In genomic region chr13:97430296-97430695, GRCh38 we compare ENCODE assay signal across 16 cellular contexts. TPM values are rescaled to one million over a fixed set of nuclear protein-coding genes. Genes with fewer than 3 reads are reported as not detected.
DNase-seq lines count a peak whose midpoint lies in the region; ATAC-seq and TF ChIP-seq lines count a peak whose summit lies in the region.
"Had no signal": no experiment of that assay in that cellular context is flagged by ENCODE, and none has a peak within 500 bp of the region (broad histone marks: within the 10 kb centered on the region; RNA-seq: fewer than 3 reads in every experiment).

No MANE protein-coding gene starts in this region.

- DNase-seq in DND-41 (no peak), NCI-H69 (lab: John Stamatoyannopoulos, UW) (peak; percentile 56), psoas muscle (no peak), NCI-H146 (lab: John Stamatoyannopoulos, UW) (no peak), PC-3 (no peak)
- DNase-seq: activated CD8-positive, alpha-beta T cell treated with anti-CD3 and anti-CD28 coated beads for 36 hours; foreskin melanocyte; Kasumi-1; naive B cell; NCI-H1694; stimulated activated naive CD4-positive, alpha-beta T cell had no signal

- H3F3A ChIP-seq in PC-3 (ENCODE audit: low read length, unreplicated experiment), result no peaks in the 10 kb centered on the region

- no peak for ATAC-seq in DND-41 (ENCODE audit: insufficient read depth, low read depth)
- ATAC-seq in psoas muscle, result no peak
- ATAC-seq in GM21529 (IDR thresholded peaks at IDR 0.05; ENCODE audit: unreplicated experiment), result no peak
- no peak for ATAC-seq in GM21786 (IDR thresholded peaks at IDR 0.05; ENCODE audit: unreplicated experiment)
- ATAC-seq in PC-3, result no peak
- ATAC-seq: activated CD8-positive, alpha-beta T cell treated with anti-CD3 and anti-CD28 coated beads for 36 hours had no signal

- H3K36me3 ChIP-seq in DND-41 (ENCODE audit: insufficient read depth, low read length) (no peaks in the 10 kb centered on the region), psoas muscle (ENCODE audit: insufficient read depth in 1 of 2, low read depth in 1 of 2) (no peaks in the 10 kb centered on the region), PC-3 (ENCODE audit: low read depth, low read length) (no peaks in the 10 kb centered on the region)

- H3K79me2 ChIP-seq in DND-41 (ENCODE audit: insufficient read depth, low read length), result peaks cover 22% of the 10 kb centered on the region
- H3K79me2 ChIP-seq in PC-3 (ENCODE audit: low read length), result peaks cover 10% of the 10 kb centered on the region

- no peaks in the 10 kb centered on the region for H3K9me3 ChIP-seq in DND-41 (ENCODE audit: insufficient read depth, low read length, severe bottlenecking)
- H3K9me3 ChIP-seq in psoas muscle, result no peaks in the 10 kb centered on the region
- H3K9me3 ChIP-seq in PC-3 (ENCODE audit: low read length), result no peaks in the 10 kb centered on the region

- H4K20me1 ChIP-seq in DND-41 (ENCODE audit: insufficient read depth, low read length), result no peaks in the 10 kb centered on the region
- no peaks in the 10 kb centered on the region for H4K20me1 ChIP-seq in PC-3 (ENCODE audit: low read length)

- H3K4me2 ChIP-seq in DND-41 (ENCODE audit: insufficient read depth, low read length), result peak overlapping the region; percentile 40
- H3K4me2 ChIP-seq in PC-3 (ENCODE audit: low read length), result no peak overlapping the region

- WGBS in psoas muscle, 3 donors, result 32 to 40% (median 36%) methylated on average over 4 of the region's 4 CpGs

- H3K4me1 ChIP-seq in DND-41 (ENCODE audit: insufficient read depth, low read length) (peaks cover 35% of the 10 kb centered on the region), psoas muscle (peaks cover 26% of the 10 kb centered on the region), PC-3 (ENCODE audit: insufficient read depth, low read length) (no peaks in the 10 kb centered on the region)

- no peak overlapping the region for H3K27ac ChIP-seq in DND-41 (ENCODE audit: low read length)
- peak overlapping the region; percentile 97 for H3K27ac ChIP-seq in psoas muscle
- no peak overlapping the region for H3K27ac ChIP-seq in PC-3 (ENCODE audit: low read length)

- POLR2A ChIA-PET in PC-3 (lab: Charles Lee; ENCODE audit: unreplicated experiment), result no interaction called here

- H3K36me3 Mint-ChIP-seq in dendritic cell treated with granulocyte-macrophage colony-stimulating factor and Interleukin-4, amounts not matched to agents 40 ng/mL and 50 ng/mL, for 4 days (ENCODE audit: low read depth), result peaks cover 21% of the 10 kb centered on the region
- H3K36me3 Mint-ChIP-seq: naive B cell had no signal

- TF ChIP-seq CTCF in DND-41 (IDR thresholded peaks at IDR 0.05; ENCODE audit: borderline replicate concordance, extremely low read depth, low read length, poor library complexity, severe bottlenecking), result no peak
- TF ChIP-seq CTCF in psoas muscle (IDR thresholded peaks at IDR 0.05), result no peak
- no peak for TF ChIP-seq CTCF in PC-3 (conservative IDR thresholded peaks at IDR 0.05; ENCODE audit: low read depth, low read length)

- H3K9ac ChIP-seq in DND-41 (ENCODE audit: low read depth, low read length) (no peak overlapping the region; the same call in 1 of the 2 replicates), PC-3 (ENCODE audit: low read length) (no peak overlapping the region)

- H3K27me3 ChIP-seq in DND-41 (ENCODE audit: insufficient read depth, low read length, poor library complexity) (no peaks in the 10 kb centered on the region), psoas muscle (ENCODE audit: insufficient read depth in 3 of 3, low read length in 2 of 3) (no peaks in the 10 kb centered on the region), PC-3 (ENCODE audit: low read length) (no peaks in the 10 kb centered on the region)

- no peaks in the 10 kb centered on the region for H3K9me3 Mint-ChIP-seq in dendritic cell treated with granulocyte-macrophage colony-stimulating factor and Interleukin-4, amounts not matched to agents 40 ng/mL and 50 ng/mL, for 4 days
- H3K9me3 Mint-ChIP-seq: activated CD8-positive, alpha-beta T cell treated with anti-CD3 and anti-CD28 coated beads for 36 hours had no signal

- peak overlapping the region; percentile 22 for H3K27ac Mint-ChIP-seq in dendritic cell treated with granulocyte-macrophage colony-stimulating factor and Interleukin-4, amounts not matched to agents 40 ng/mL and 50 ng/mL, for 4 days
- H3K27ac Mint-ChIP-seq: activated CD8-positive, alpha-beta T cell treated with anti-CD3 and anti-CD28 coated beads for 36 hours; naive B cell; progenitor cell of endocrine pancreas had no signal

- H3K9me2 ChIP-seq in PC-3 (replicated peaks; ENCODE audit: low read length), result no peaks in the 10 kb centered on the region

- BruUV-seq in PC-3 (replicated peaks; lab: Mats Ljungman, UMichigan), result no TSS peak

- H2AFZ ChIP-seq in DND-41 (ENCODE audit: low read depth, low read length) (no peak overlapping the region), PC-3 (ENCODE audit: low read length) (no peak overlapping the region)

- H3K4me1 Mint-ChIP-seq in dendritic cell treated with granulocyte-macrophage colony-stimulating factor and Interleukin-4, amounts not matched to agents 40 ng/mL and 50 ng/mL, for 4 days (ENCODE audit: low read depth), result peaks cover 35% of the 10 kb centered on the region

- no peak overlapping the region for H3K4me3 ChIP-seq in DND-41 (ENCODE audit: low read depth in 1 of 2, low read length in 2 of 2)
- peak overlapping the region; percentile 55 for H3K4me3 ChIP-seq in psoas muscle
- H3K4me3 ChIP-seq in PC-3 (ENCODE audit: low read length), result no peak overlapping the region

- intact Hi-C loops in dendritic cell treated with granulocyte-macrophage colony-stimulating factor and Interleukin-4, amounts not matched to agents 40 ng/mL and 50 ng/mL, for 4 days (cut with micrococcal nuclease), result loop anchor here (5.0 to 10.0 kb wide), 2 partner anchors 63 to 375 kb away; no protein-coding TSS in a partner anchor
- intact Hi-C loops in psoas muscle (cut with DNase I), result loop anchor here in 1 of 2 donors (10.0 kb wide), 2 partner anchors 195 to 205 kb away; partner anchors contain the start of gene MBNL2
- intact Hi-C loops in PC-3 (cut with micrococcal nuclease), result loop anchor here (5.0 to 10.0 kb wide), 3 partner anchors 208 to 1655 kb away; partner anchors contain the start of genes MBNL2 and UGGT2

- H3K27me3 Mint-ChIP-seq in dendritic cell treated with granulocyte-macrophage colony-stimulating factor and Interleukin-4, amounts not matched to agents 40 ng/mL and 50 ng/mL, for 4 days, result no peaks in the 10 kb centered on the region
- H3K27me3 Mint-ChIP-seq: progenitor cell of endocrine pancreas had no signal

- CTCF ChIA-PET in PC-3 (lab: Charles Lee), result no interaction called here

- no peak overlapping the region for H3K4me3 Mint-ChIP-seq in dendritic cell treated with granulocyte-macrophage colony-stimulating factor and Interleukin-4, amounts not matched to agents 40 ng/mL and 50 ng/mL, for 4 days
- H3K4me3 Mint-ChIP-seq: activated CD8-positive, alpha-beta T cell treated with anti-CD3 and anti-CD28 coated beads for 36 hours; CD4-positive, alpha-beta memory T cell; naive B cell had no signal

RNA-seq across cellular contexts. Expression of gene RAP2A, which starts 3.7 kb away (rescaled TPM):
- 10 to 100 TPM; 11.1 to 35.7 (median 20.4) TPM for total RNA-seq in psoas muscle
- 10 to 100 TPM in 1 of 3 donors, 1 to 10 TPM in 2; 3.8 to 11.4 (median 5.2) TPM for polyA plus RNA-seq in psoas muscle
- total RNA-seq in PC-3 (2014; rRNA removed), result 15.2 and 20.3 TPM in 2 replicates
